Comparison of ENCODE assay signal across 1 cellular context in the genomic region with DNA sequence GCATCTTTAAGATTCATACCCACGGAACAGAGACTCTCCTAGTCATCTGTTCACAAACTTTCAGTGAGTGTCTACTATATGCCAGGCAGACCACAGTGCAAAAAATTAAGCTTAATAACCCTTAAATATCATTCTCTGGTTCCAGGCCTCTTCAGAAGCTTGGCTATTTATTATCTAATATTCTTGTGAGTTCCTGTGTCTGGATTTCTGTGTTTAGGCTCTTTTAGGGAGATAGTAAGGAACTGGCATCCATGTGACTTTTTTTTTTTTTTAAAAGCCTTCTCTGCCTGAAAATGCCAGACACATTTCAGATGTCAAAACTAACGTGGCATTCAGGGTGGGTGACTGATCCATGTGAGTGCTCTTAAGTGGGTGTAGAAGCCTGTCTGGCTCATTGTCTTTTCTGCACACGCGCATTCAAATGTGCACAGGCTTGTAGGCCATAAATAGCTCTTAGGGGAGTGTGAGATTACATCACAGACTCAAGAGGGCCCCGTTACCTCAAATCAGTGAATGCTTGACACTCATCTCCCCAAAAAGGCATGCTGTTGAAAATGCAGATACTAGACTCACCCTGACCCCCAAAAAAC.
TF ChIP-seq lines count a peak whose summit lies in the region.

No MANE protein-coding gene starts in this region.

TF ChIP-seq in GM12878, 131 proteins besides CTCF, POLR2A, EP300 and RAD21 (continued from another document):
- TF ChIP-seq, protein P1, sequence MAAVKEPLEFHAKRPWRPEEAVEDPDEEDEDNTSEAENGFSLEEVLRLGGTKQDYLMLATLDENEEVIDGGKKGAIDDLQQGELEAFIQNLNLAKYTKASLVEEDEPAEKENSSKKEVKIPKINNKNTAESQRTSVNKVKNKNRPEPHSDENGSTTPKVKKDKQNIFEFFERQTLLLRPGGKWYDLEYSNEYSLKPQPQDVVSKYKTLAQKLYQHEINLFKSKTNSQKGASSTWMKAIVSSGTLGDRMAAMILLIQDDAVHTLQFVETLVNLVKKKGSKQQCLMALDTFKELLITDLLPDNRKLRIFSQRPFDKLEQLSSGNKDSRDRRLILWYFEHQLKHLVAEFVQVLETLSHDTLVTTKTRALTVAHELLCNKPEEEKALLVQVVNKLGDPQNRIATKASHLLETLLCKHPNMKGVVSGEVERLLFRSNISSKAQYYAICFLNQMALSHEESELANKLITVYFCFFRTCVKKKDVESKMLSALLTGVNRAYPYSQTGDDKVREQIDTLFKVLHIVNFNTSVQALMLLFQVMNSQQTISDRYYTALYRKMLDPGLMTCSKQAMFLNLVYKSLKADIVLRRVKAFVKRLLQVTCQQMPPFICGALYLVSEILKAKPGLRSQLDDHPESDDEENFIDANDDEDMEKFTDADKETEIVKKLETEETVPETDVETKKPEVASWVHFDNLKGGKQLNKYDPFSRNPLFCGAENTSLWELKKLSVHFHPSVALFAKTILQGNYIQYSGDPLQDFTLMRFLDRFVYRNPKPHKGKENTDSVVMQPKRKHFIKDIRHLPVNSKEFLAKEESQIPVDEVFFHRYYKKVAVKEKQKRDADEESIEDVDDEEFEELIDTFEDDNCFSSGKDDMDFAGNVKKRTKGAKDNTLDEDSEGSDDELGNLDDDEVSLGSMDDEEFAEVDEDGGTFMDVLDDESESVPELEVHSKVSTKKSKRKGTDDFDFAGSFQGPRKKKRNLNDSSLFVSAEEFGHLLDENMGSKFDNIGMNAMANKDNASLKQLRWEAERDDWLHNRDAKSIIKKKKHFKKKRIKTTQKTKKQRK (IDR thresholded peaks at IDR 0.05; ENCODE audit: low read depth, low read length): no peak
- TF ChIP-seq CREB1 (IDR thresholded peaks at IDR 0.05; ENCODE audit: low read depth) (0 out of 2 replicates have a peak, but pooled peaks have one; percentile 39), MEF2B (IDR thresholded peaks at IDR 0.05; ENCODE audit: partially characterized antibody, poor library complexity, severe bottlenecking) (peak; percentile 62), RUNX3 (IDR thresholded peaks at IDR 0.05; ENCODE audit: low read length) (no peak; the same call in 1 of the 2 replicates), SRF (IDR thresholded peaks at IDR 0.05; ENCODE audit: low read depth in 2 of 2, low read length in 2 of 2) (peak in 1 of 2 experiments; percentile 17; a peak in 1 of 4 replicates), MEF2A (IDR thresholded peaks at IDR 0.05; ENCODE audit: insufficient read depth, low read depth, low read length) (peak; percentile 80), CREM (IDR thresholded peaks at IDR 0.05; ENCODE audit: low read depth) (0 out of 2 replicates have a peak, but pooled peaks have one; percentile 7), ASH2L (IDR thresholded peaks at IDR 0.05; ENCODE audit: borderline replicate concordance, low read depth) (no peak)
- TF ChIP-seq, protein P2, sequence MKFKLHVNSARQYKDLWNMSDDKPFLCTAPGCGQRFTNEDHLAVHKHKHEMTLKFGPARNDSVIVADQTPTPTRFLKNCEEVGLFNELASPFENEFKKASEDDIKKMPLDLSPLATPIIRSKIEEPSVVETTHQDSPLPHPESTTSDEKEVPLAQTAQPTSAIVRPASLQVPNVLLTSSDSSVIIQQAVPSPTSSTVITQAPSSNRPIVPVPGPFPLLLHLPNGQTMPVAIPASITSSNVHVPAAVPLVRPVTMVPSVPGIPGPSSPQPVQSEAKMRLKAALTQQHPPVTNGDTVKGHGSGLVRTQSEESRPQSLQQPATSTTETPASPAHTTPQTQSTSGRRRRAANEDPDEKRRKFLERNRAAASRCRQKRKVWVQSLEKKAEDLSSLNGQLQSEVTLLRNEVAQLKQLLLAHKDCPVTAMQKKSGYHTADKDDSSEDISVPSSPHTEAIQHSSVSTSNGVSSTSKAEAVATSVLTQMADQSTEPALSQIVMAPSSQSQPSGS (IDR thresholded peaks at IDR 0.05; ENCODE audit: low read length): peak; percentile 65; the same call in 1 of the 2 replicates
